ENCODE assay signal across 28 cellular contexts in genomic region chr5:104385901-104386300, GRCh38.
"Had no signal": no experiment of that assay in that cellular context is flagged by ENCODE, and none has a peak within 500 bp of the region (broad histone marks: within the 10 kb centered on the region; RNA-seq: fewer than 3 reads in every experiment).

No MANE protein-coding gene starts in this region.

- H3K4me3 Mint-ChIP-seq: activated B cell treated with CpG ODN at 0.5 μM for 24 hours; activated CD4-positive, alpha-beta T cell treated with anti-CD3 and anti-CD28 coated beads, Interleukin-2, amount 10 ng/mL, durations not matched to agents 24 days and 14 days; activated CD8-positive, alpha-beta memory T cell treated with anti-CD3 and anti-CD28 coated beads, Interleukin-2, amount 10 ng/mL, durations not matched to agents 7 days and 5 days; activated naive CD4-positive, alpha-beta T cell treated with anti-CD3 and anti-CD28 coated beads, Interleukin-2, amount 50 U/mL, for 24 hours; activated T-cell treated with anti-CD3 and anti-CD28 coated beads, Interleukin-2, amount 50 U/mL, for 24 hours; activated T-helper 1 cell treated with anti-CD3 and anti-CD28 coated beads, Interleukin-12 subunit alpha, Interleukin-12 subunit beta, Interleukin-2, Interleukin-4 antibody, amounts not matched to agents 30 ng/mL and 10 ng/mL and 1 ng/mL, durations not matched to agents 14 hours and 24 hours and 36 hours; brain; T-cell had no signal

- H3K36me3 Mint-ChIP-seq: activated CD8-positive, alpha-beta memory T cell treated with anti-CD3 and anti-CD28 coated beads, Interleukin-2, amount 10 ng/mL, durations not matched to agents 7 days and 5 days; activated naive CD4-positive, alpha-beta T cell treated with anti-CD3 and anti-CD28 coated beads, Interleukin-2, amount 50 U/mL, for 24 hours; brain; T-cell had no signal

- ATAC-seq: activated CD8-positive, alpha-beta memory T cell treated with anti-CD3 and anti-CD28 coated beads, Interleukin-2, amount 10 ng/mL, durations not matched to agents 7 days and 5 days; T-cell had no signal

- H3K36me3 ChIP-seq: ascending aorta, cardiac muscle cell had no signal

- DNase-seq: activated B cell treated with CpG ODN at 0.5 μM for 24 hours; activated CD4-positive, alpha-beta T cell treated with anti-CD3 and anti-CD28 coated beads for 1 hour; activated CD4-positive, alpha-beta T cell treated with anti-CD3 and anti-CD28 coated beads, Interleukin-2, amount 10 ng/mL, durations not matched to agents 24 days and 14 days; activated CD4-positive, alpha-beta T cell treated with anti-CD3 and anti-CD28 coated beads, Interleukin-2, amount 50 U/mL, for 48 hours; activated CD8-positive, alpha-beta memory T cell treated with anti-CD3 and anti-CD28 coated beads, Interleukin-2, amount 10 ng/mL, durations not matched to agents 7 days and 5 days; activated effector memory CD4-positive, alpha-beta T cell treated with Interleukin-2 at 50 U/mL for 16 hours; activated naive CD4-positive, alpha-beta T cell; activated T-cell treated with anti-CD3 and anti-CD28 coated beads, Interleukin-2, amount 50 U/mL, for 24 hours; amniotic stem cell; Kasumi-1; KBM-7; NCI-H1105 treated with DMSO at 0.1 percent for 48 hours; NCI-H1694; NCI-H2029 treated with DMSO at 0.1 percent for 48 hours; NCI-H446; NCI-H524; SIG-M5; T-cell; T-helper 2 cell; T1000 had no signal

- H3K27me3 ChIP-seq: ascending aorta, cardiac muscle cell had no signal

- FAIRE-seq: RCC 7860, TTC549 had no signal

- H3K27me3 Mint-ChIP-seq: activated B cell treated with CpG ODN at 0.5 μM for 24 hours; activated CD4-positive, alpha-beta T cell treated with anti-CD3 and anti-CD28 coated beads, Interleukin-2, amount 10 ng/mL, durations not matched to agents 24 days and 14 days; activated CD8-positive, alpha-beta memory T cell treated with anti-CD3 and anti-CD28 coated beads, Interleukin-2, amount 10 ng/mL, durations not matched to agents 7 days and 5 days; activated naive CD4-positive, alpha-beta T cell treated with anti-CD3 and anti-CD28 coated beads, Interleukin-2, amount 50 U/mL, for 24 hours; activated T-cell treated with anti-CD3 and anti-CD28 coated beads, Interleukin-2, amount 50 U/mL, for 24 hours; brain; T-cell had no signal

- H3K27ac ChIP-seq: ascending aorta, cardiac muscle cell, SK-N-MC had no signal

- H3K4me1 ChIP-seq: ascending aorta had no signal

- H3K9me3 Mint-ChIP-seq: brain had no signal

- H3K9me3 ChIP-seq: ascending aorta had no signal

- H3K4me3 ChIP-seq: ascending aorta, cardiac muscle cell, SK-N-MC had no signal

- H3K27ac Mint-ChIP-seq: activated B cell treated with CpG ODN at 0.5 μM for 24 hours; activated CD4-positive, alpha-beta T cell treated with anti-CD3 and anti-CD28 coated beads, Interleukin-2, amount 10 ng/mL, durations not matched to agents 24 days and 14 days; activated CD8-positive, alpha-beta memory T cell treated with anti-CD3 and anti-CD28 coated beads, Interleukin-2, amount 10 ng/mL, durations not matched to agents 7 days and 5 days; activated naive CD4-positive, alpha-beta T cell treated with anti-CD3 and anti-CD28 coated beads, Interleukin-2, amount 50 U/mL, for 24 hours; activated T-cell treated with anti-CD3 and anti-CD28 coated beads, Interleukin-2, amount 50 U/mL, for 24 hours; activated T-helper 1 cell treated with anti-CD3 and anti-CD28 coated beads, Interleukin-12 subunit alpha, Interleukin-12 subunit beta, Interleukin-2, Interleukin-4 antibody, amounts not matched to agents 30 ng/mL and 10 ng/mL and 1 ng/mL, durations not matched to agents 14 hours and 24 hours and 36 hours; brain; T-cell had no signal

- H3K4me1 Mint-ChIP-seq: activated B cell treated with CpG ODN at 0.5 μM for 24 hours; activated CD4-positive, alpha-beta T cell treated with anti-CD3 and anti-CD28 coated beads, Interleukin-2, amount 10 ng/mL, durations not matched to agents 24 days and 14 days; activated CD8-positive, alpha-beta memory T cell treated with anti-CD3 and anti-CD28 coated beads, Interleukin-2, amount 10 ng/mL, durations not matched to agents 7 days and 5 days; activated naive CD4-positive, alpha-beta T cell treated with anti-CD3 and anti-CD28 coated beads, Interleukin-2, amount 50 U/mL, for 24 hours; brain; T-cell had no signal
